In genomic region chr17:82229686-82230626, GRCh38 we compare ENCODE assay signal across 8 cellular contexts. TPM values are rescaled to one million over a fixed set of nuclear protein-coding genes. Genes with fewer than 3 reads are reported as not detected.
DNase-seq lines count a peak whose midpoint lies in the region; ATAC-seq and TF ChIP-seq lines count a peak whose summit lies in the region.

No MANE protein-coding gene starts in this region.

- H3K27ac ChIP-seq in breast epithelium, result peak overlapping the region; percentile 69 to 93
- H3K27ac ChIP-seq in mesodermal cell (ENCODE audit: low read depth, low read length, severe bottlenecking), result peak overlapping the region; percentile 41
- H3K27ac ChIP-seq in uterus, result peak overlapping the region; percentile 83 to 88

- H3K36me3 ChIP-seq in breast epithelium, result no peaks in the 10 kb centered on the region
- H3K36me3 ChIP-seq in mesodermal cell (ENCODE audit: control insufficient read depth, insufficient read depth, low read length), result peaks cover 16% of the 10 kb centered on the region
- no peaks in the 10 kb centered on the region for H3K36me3 ChIP-seq in uterus

- TF ChIP-seq CTCF in breast epithelium (IDR thresholded peaks at IDR 0.05) (no peak), uterus (IDR thresholded peaks at IDR 0.05) (no peak)

- DNase-seq in activated naive CD4-positive, alpha-beta T cell treated with anti-CD3 and anti-CD28 coated beads, Interleukin-2, amount 50 U/mL, for 16 hours, result no peak
- DNase-seq in breast epithelium (ENCODE audit: low spot score in 2 of 2) (no peak), uterus (no peak), NCI-H2081 treated with DMSO at 0.1 percent for 48 hours (lab: John Stamatoyannopoulos, UW) (no peak)
- no peak for DNase-seq in activated CD4-positive, CD25-positive, alpha-beta regulatory T cell treated with anti-CD3 and anti-CD28 coated beads, Interleukin-2, amount 50 U/mL, for 72 hours

- H3K27me3 ChIP-seq in breast epithelium (peaks cover 3 to 4% of the 10 kb centered on the region in 2 donors), uterus (peaks cover 0 to 6% of the 10 kb centered on the region in 2 donors)

- no peak for ATAC-seq in HG02981 (IDR thresholded peaks at IDR 0.05; ENCODE audit: unreplicated experiment)

- no peaks in the 10 kb centered on the region for H3K9me3 Mint-ChIP-seq in activated naive CD4-positive, alpha-beta T cell treated with anti-CD3 and anti-CD28 coated beads, Interleukin-2, amount 50 U/mL, for 24 hours

- H3K4me1 ChIP-seq in breast epithelium (peaks cover 12 to 13% of the 10 kb centered on the region in 2 donors), mesodermal cell (ENCODE audit: control insufficient read depth, insufficient read depth, low read length, poor library complexity, severe bottlenecking) (peaks cover 42% of the 10 kb centered on the region), uterus (peaks cover 0 to 7% of the 10 kb centered on the region in 2 donors)

- H3K9me3 ChIP-seq in breast epithelium (no peaks in the 10 kb centered on the region), mesodermal cell (ENCODE audit: control insufficient read depth, low read length) (no peaks in the 10 kb centered on the region), uterus (no peaks in the 10 kb centered on the region)

- peak overlapping the region; percentile 60 to 83 (median 61) for H3K4me3 ChIP-seq in breast epithelium
- H3K4me3 ChIP-seq in mesodermal cell (ENCODE audit: extremely low read depth, insufficient read depth, low read length, poor library complexity, severe bottlenecking), result peak overlapping the region; percentile 77
- H3K4me3 ChIP-seq in uterus, result peak overlapping the region; percentile 2 to 47

- intact Hi-C loops in breast epithelium (cut with DNase I; ENCODE audit: low total_unique reads), result loop anchor here (10.0 kb wide), 1 partner anchor 185 kb away; the partner anchor contains the start of genes HEXD and OGFOD3
- intact Hi-C loops in uterus (cut with DNase I; ENCODE audit: low total_unique reads), result loop anchor here (10.0 kb wide), 1 partner anchor 95 kb away; no protein-coding TSS in a partner anchor

- no peak for TF ChIP-seq POLR2A in breast epithelium (IDR thresholded peaks at IDR 0.05)
- no peak for TF ChIP-seq POLR2A in uterus (IDR thresholded peaks at IDR 0.05)

- no peak overlapping the region for H3K27ac Mint-ChIP-seq in activated naive CD4-positive, alpha-beta T cell treated with anti-CD3 and anti-CD28 coated beads, Interleukin-2, amount 50 U/mL, for 24 hours

- WGBS in mesodermal cell (ENCODE audit: insufficient coverage in 2 of 2), 2 experiments, result 72 to 76% methylated on average over 23 to 27 of the region's 30 CpGs

- no peaks in the 10 kb centered on the region for H3K36me3 Mint-ChIP-seq in activated naive CD4-positive, alpha-beta T cell treated with anti-CD3 and anti-CD28 coated beads, Interleukin-2, amount 50 U/mL, for 24 hours

- peaks cover 9% of the 10 kb centered on the region for H3K4me1 Mint-ChIP-seq in activated naive CD4-positive, alpha-beta T cell treated with anti-CD3 and anti-CD28 coated beads, Interleukin-2, amount 50 U/mL, for 24 hours

- peak overlapping the region; percentile 72 for H3K4me3 Mint-ChIP-seq in activated naive CD4-positive, alpha-beta T cell treated with anti-CD3 and anti-CD28 coated beads, Interleukin-2, amount 50 U/mL, for 24 hours

- H3K27me3 Mint-ChIP-seq in activated naive CD4-positive, alpha-beta T cell treated with anti-CD3 and anti-CD28 coated beads, Interleukin-2, amount 50 U/mL, for 24 hours, result no peaks in the 10 kb centered on the region

RNA-seq across cellular contexts. Expression of gene SLC16A3, which starts 1.1 kb away (rescaled TPM):
- total RNA-seq in breast epithelium, result 10 to 100 TPM; 10.2 to 22.6 (median 17.3) TPM
- polyA plus RNA-seq in mesodermal cell (2013, experiment 1 of 2), result 107 TPM
- 93.4 TPM for polyA plus RNA-seq in mesodermal cell (2013, experiment 2 of 2)
- total RNA-seq in uterus, result 10 to 100 TPM in 2 of 4 donors, 1 to 10 TPM in 2; 1.5 to 28.6 (median 12.2) TPM

RNA-seq across cellular contexts. Expression of gene CCDC57, which starts 17.3 kb away (rescaled TPM):
- total RNA-seq in breast epithelium (10 to 100 TPM; 13.4 to 56.9 (median 52.8) TPM), uterus (10 to 100 TPM in 2 of 4 donors, 1 to 10 TPM in 2; 4.4 to 88.2 (median 17.6) TPM)
- polyA plus RNA-seq in mesodermal cell (2013, experiment 1 of 2), result 28.8 TPM
- polyA plus RNA-seq in mesodermal cell (2013, experiment 2 of 2), result 22.8 TPM

RNA-seq across cellular contexts. Expression of gene CSNK1D, which starts 43.5 kb away (rescaled TPM):
- total RNA-seq in breast epithelium (10 to 100 TPM; 50.7 to 85.9 (median 75.2) TPM), uterus (100 to 1,000 TPM in 1 of 4 donors, 10 to 100 TPM in 3; 16.5 to 173 (median 44.6) TPM)
- polyA plus RNA-seq in mesodermal cell (2013, experiment 1 of 2), result 108 TPM
- 105 TPM for polyA plus RNA-seq in mesodermal cell (2013, experiment 2 of 2)

Comparison
In these comparisons a context has a peak if more than half of its experiments do, and no peak if none do; other contexts are left out.
1. H3K4me3 ChIP-seq: peak in every context shown above with its lines; median percentile 77 in mesodermal cell; 61 in breast epithelium; 24 in uterus.